Comparison of ENCODE assay signal across 1 cellular context in the genomic region with DNA sequence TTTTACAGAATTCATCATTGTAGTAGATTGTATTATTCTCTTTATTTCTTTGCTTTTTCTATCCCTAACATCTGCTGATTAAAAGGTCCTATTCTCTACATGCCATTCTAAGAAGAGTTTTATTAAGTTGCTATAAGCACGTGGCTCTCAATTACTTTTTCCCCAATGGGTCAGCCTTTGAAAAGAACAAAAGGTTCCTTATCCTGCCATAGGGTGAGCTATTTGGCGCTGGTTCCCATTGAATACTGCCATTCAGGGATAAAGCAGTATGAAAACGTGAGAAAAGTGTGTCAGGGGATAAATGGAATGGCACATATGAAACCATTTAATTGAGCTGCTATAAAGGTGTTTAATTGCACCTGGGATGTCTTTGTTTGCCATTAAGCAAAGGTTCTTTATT.
TF ChIP-seq lines count a peak whose summit lies in the region.

No MANE protein-coding gene starts in this region.

TF ChIP-seq in H1, 55 proteins besides CTCF, POLR2A, EP300 and RAD21:
- no peak for TF ChIP-seq JUND (IDR thresholded peaks at IDR 0.05; ENCODE audit: low read length)
- TF ChIP-seq NRF1 (IDR thresholded peaks at IDR 0.05; ENCODE audit: low read depth, low read length): no peak
- TF ChIP-seq, protein P1, sequence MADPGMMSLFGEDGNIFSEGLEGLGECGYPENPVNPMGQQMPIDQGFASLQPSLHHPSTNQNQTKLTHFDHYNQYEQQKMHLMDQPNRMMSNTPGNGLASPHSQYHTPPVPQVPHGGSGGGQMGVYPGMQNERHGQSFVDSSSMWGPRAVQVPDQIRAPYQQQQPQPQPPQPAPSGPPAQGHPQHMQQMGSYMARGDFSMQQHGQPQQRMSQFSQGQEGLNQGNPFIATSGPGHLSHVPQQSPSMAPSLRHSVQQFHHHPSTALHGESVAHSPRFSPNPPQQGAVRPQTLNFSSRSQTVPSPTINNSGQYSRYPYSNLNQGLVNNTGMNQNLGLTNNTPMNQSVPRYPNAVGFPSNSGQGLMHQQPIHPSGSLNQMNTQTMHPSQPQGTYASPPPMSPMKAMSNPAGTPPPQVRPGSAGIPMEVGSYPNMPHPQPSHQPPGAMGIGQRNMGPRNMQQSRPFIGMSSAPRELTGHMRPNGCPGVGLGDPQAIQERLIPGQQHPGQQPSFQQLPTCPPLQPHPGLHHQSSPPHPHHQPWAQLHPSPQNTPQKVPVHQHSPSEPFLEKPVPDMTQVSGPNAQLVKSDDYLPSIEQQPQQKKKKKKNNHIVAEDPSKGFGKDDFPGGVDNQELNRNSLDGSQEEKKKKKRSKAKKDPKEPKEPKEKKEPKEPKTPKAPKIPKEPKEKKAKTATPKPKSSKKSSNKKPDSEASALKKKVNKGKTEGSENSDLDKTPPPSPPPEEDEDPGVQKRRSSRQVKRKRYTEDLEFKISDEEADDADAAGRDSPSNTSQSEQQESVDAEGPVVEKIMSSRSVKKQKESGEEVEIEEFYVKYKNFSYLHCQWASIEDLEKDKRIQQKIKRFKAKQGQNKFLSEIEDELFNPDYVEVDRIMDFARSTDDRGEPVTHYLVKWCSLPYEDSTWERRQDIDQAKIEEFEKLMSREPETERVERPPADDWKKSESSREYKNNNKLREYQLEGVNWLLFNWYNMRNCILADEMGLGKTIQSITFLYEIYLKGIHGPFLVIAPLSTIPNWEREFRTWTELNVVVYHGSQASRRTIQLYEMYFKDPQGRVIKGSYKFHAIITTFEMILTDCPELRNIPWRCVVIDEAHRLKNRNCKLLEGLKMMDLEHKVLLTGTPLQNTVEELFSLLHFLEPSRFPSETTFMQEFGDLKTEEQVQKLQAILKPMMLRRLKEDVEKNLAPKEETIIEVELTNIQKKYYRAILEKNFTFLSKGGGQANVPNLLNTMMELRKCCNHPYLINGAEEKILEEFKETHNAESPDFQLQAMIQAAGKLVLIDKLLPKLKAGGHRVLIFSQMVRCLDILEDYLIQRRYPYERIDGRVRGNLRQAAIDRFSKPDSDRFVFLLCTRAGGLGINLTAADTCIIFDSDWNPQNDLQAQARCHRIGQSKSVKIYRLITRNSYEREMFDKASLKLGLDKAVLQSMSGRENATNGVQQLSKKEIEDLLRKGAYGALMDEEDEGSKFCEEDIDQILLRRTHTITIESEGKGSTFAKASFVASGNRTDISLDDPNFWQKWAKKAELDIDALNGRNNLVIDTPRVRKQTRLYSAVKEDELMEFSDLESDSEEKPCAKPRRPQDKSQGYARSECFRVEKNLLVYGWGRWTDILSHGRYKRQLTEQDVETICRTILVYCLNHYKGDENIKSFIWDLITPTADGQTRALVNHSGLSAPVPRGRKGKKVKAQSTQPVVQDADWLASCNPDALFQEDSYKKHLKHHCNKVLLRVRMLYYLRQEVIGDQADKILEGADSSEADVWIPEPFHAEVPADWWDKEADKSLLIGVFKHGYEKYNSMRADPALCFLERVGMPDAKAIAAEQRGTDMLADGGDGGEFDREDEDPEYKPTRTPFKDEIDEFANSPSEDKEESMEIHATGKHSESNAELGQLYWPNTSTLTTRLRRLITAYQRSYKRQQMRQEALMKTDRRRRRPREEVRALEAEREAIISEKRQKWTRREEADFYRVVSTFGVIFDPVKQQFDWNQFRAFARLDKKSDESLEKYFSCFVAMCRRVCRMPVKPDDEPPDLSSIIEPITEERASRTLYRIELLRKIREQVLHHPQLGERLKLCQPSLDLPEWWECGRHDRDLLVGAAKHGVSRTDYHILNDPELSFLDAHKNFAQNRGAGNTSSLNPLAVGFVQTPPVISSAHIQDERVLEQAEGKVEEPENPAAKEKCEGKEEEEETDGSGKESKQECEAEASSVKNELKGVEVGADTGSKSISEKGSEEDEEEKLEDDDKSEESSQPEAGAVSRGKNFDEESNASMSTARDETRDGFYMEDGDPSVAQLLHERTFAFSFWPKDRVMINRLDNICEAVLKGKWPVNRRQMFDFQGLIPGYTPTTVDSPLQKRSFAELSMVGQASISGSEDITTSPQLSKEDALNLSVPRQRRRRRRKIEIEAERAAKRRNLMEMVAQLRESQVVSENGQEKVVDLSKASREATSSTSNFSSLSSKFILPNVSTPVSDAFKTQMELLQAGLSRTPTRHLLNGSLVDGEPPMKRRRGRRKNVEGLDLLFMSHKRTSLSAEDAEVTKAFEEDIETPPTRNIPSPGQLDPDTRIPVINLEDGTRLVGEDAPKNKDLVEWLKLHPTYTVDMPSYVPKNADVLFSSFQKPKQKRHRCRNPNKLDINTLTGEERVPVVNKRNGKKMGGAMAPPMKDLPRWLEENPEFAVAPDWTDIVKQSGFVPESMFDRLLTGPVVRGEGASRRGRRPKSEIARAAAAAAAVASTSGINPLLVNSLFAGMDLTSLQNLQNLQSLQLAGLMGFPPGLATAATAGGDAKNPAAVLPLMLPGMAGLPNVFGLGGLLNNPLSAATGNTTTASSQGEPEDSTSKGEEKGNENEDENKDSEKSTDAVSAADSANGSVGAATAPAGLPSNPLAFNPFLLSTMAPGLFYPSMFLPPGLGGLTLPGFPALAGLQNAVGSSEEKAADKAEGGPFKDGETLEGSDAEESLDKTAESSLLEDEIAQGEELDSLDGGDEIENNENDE (IDR thresholded peaks at IDR 0.05; ENCODE audit: insufficient replicate concordance, low read length): no peak
- no peak for TF ChIP-seq KDM1A (IDR thresholded peaks at IDR 0.05; ENCODE audit: borderline replicate concordance, low read length)
- no peak for TF ChIP-seq SAP30 (IDR thresholded peaks at IDR 0.05; ENCODE audit: insufficient read depth, insufficient replicate concordance, low read length)
- TF ChIP-seq ATF2 (IDR thresholded peaks at IDR 0.05; ENCODE audit: low read length): no peak
- no peak for TF ChIP-seq GABPA (IDR thresholded peaks at IDR 0.05; ENCODE audit: borderline replicate concordance, insufficient read depth, low read length)
- no peak for TF ChIP-seq TBP (IDR thresholded peaks at IDR 0.05; ENCODE audit: low read depth, low read length)
- no peak for TF ChIP-seq CHD1 (IDR thresholded peaks at IDR 0.05; ENCODE audit: low read depth, low read length)
- no peak for TF ChIP-seq TAF7 (optimal IDR thresholded peaks at IDR 0.05; ENCODE audit: borderline replicate concordance, low read depth, low read length)
- TF ChIP-seq KDM5A (IDR thresholded peaks at IDR 0.05; ENCODE audit: low read length): no peak
- no peak for TF ChIP-seq BCL11A (IDR thresholded peaks at IDR 0.05; ENCODE audit: low read depth in 2 of 2, low read length in 2 of 2)
- no peak for TF ChIP-seq GTF2F1 (IDR thresholded peaks at IDR 0.05; ENCODE audit: borderline replicate concordance, low read depth, low read length)
- no peak for TF ChIP-seq CBX8 (IDR thresholded peaks at IDR 0.05; ENCODE audit: borderline replicate concordance, low read depth, low read length)
- no peak for TF ChIP-seq SP1 (IDR thresholded peaks at IDR 0.05; ENCODE audit: low read depth, low read length)
- no peak for TF ChIP-seq EGR1 (IDR thresholded peaks at IDR 0.05; ENCODE audit: borderline replicate concordance, low read depth, low read length)
- TF ChIP-seq POLR2AphosphoS5 (IDR thresholded peaks at IDR 0.05; ENCODE audit: low read depth, low read length): no peak
- no peak for TF ChIP-seq NANOG (IDR thresholded peaks at IDR 0.05; ENCODE audit: insufficient read depth, low read depth, low read length, poor library complexity, severe bottlenecking)
- no peak for TF ChIP-seq MAFK (IDR thresholded peaks at IDR 0.05; ENCODE audit: low read depth, low read length)
